In the genomic region with DNA sequence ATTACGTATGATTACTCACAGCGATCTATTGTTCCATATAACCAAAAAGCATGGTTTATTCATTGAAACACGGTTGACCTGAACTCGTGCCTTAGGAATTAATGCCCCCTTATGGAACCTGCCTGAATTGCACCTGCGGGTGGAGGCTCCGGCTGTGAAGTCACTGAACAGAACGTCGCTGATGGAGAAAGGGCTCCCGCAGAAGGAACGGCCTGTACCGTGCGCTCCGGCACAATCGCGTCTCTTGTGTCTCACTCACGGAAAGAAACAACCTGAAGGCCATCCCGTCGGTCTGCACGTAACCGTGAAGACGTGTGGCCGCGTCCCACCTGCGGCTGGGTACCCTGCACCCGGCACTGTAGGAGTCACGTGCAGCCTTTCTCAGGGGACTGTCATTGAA, we compare ENCODE assay signal across 8 cellular contexts.
DNase-seq lines count a peak whose midpoint lies in the region; ATAC-seq, FAIRE-seq and TF ChIP-seq lines count a peak whose summit lies in the region.

No MANE protein-coding gene starts in this region.

- ATAC-seq in activated B cell treated with CpG ODN at 0.5 μM for 24 hours (ENCODE audit: low read depth) (peak; percentile 43), left colon (peak; percentile 73)
- ATAC-seq in activated T-helper 17 cell treated with anti-CD3 and anti-CD28 coated beads, Interleukin-2, amount 50 U/mL, for 72 hours (replicated peaks): no peak

- intact Hi-C loops in activated B cell treated with CpG ODN at 0.5 μM for 24 hours (cut with micrococcal nuclease): loop anchor here (1.0 to 10.0 kb wide), 4 partner anchors 115 to 616 kb away; a partner anchor contains a TSS
- intact Hi-C loops in left colon (cut with DNase I, micrococcal nuclease): loop anchor here (5.0 kb wide), 2 partner anchors 113 to 147 kb away; no protein-coding TSS in a partner anchor

- no peak for TF ChIP-seq POLR2A in GM12892 (IDR thresholded peaks at IDR 0.05; ENCODE audit: low read depth, low read length)

- H3K27ac ChIP-seq in AG04450 (ENCODE audit: low read depth, low read length) (no peak overlapping the region), caudate nucleus (ENCODE audit: low read depth, low read length) (no peak overlapping the region)

- peaks cover 6% of the 10 kb centered on the region; the same call in 1 of the 2 replicates for H3K9me3 ChIP-seq in AG04450 (ENCODE audit: control insufficient read depth, insufficient read depth, low read length)

- peaks cover 19% of the 10 kb centered on the region for H3K4me1 Mint-ChIP-seq in activated B cell treated with CpG ODN at 0.5 μM for 24 hours
- H3K4me1 Mint-ChIP-seq in activated T-helper 17 cell treated with anti-CD3 and anti-CD28 coated beads, Interleukin-2, amount 50 U/mL, for 72 hours: peaks cover 16% of the 10 kb centered on the region

- POLR2A ChIA-PET in AG04450 (lab: Yijun Ruan, JAX) (no interaction called here), activated B cell treated with CpG ODN at 0.5 μM for 24 hours (lab: Charles Lee) (no interaction called here)

- H3K27me3 Mint-ChIP-seq in activated B cell treated with CpG ODN at 0.5 μM for 24 hours: no peaks in the 10 kb centered on the region
- H3K27me3 Mint-ChIP-seq in activated T-helper 17 cell treated with anti-CD3 and anti-CD28 coated beads, Interleukin-2, amount 50 U/mL, for 72 hours: no peaks in the 10 kb centered on the region

- H3K27me3 ChIP-seq in AG04450 (ENCODE audit: control insufficient read depth, insufficient read depth, low read length): peaks cover 32% of the 10 kb centered on the region

- no peak overlapping the region for H3K4me3 Mint-ChIP-seq in activated B cell treated with CpG ODN at 0.5 μM for 24 hours
- no peak overlapping the region for H3K4me3 Mint-ChIP-seq in activated T-helper 17 cell treated with anti-CD3 and anti-CD28 coated beads, Interleukin-2, amount 50 U/mL, for 72 hours

- no peak overlapping the region for H3K4me3 ChIP-seq in AG04450 (ENCODE audit: low read depth, low read length)

- H3K36me3 Mint-ChIP-seq in activated B cell treated with CpG ODN at 0.5 μM for 24 hours (ENCODE audit: low read depth): peaks cover 35% of the 10 kb centered on the region
- H3K36me3 Mint-ChIP-seq in activated T-helper 17 cell treated with anti-CD3 and anti-CD28 coated beads, Interleukin-2, amount 50 U/mL, for 72 hours (ENCODE audit: low read depth): peaks cover 55% of the 10 kb centered on the region

- H3K9me3 Mint-ChIP-seq in activated B cell treated with CpG ODN at 0.5 μM for 24 hours: no peaks in the 10 kb centered on the region
- no peaks in the 10 kb centered on the region for H3K9me3 Mint-ChIP-seq in activated T-helper 17 cell treated with anti-CD3 and anti-CD28 coated beads, Interleukin-2, amount 50 U/mL, for 72 hours

- DNase-seq in AG04450 (ENCODE audit: low read depth, low spot score) (peak; percentile 15), GM12892 (ENCODE audit: insufficient read length) (peak; percentile 71), NCI-H1105 treated with DMSO at 0.1 percent for 48 hours (lab: John Stamatoyannopoulos, UW) (peak; percentile 24), activated B cell treated with CpG ODN at 0.5 μM for 24 hours (peak; percentile 54), caudate nucleus (lab: John Stamatoyannopoulos, UW) (peak in 31 of 61 donors; percentile 4 to 63 (median 39)), left colon (peak; percentile 38 to 65)
- peak; percentile 62 to 65 for DNase-seq in stimulated activated CD4-positive, alpha-beta T cell treated with anti-CD3 and anti-CD28 coated beads, Interleukin-4, amount 100 ng/mL, for 48 hours (ENCODE audit: low read depth in 2 of 2)

- no peak for FAIRE-seq in GM12892 (lab: Jason Lieb, UNC)

- CTCF ChIA-PET in AG04450 (lab: Charles Lee): interaction anchor here (1.3 to 5.4 kb wide), 3 partner anchors 9 to 148 kb away, joined by 3 to 68 read pairs (median 3); no protein-coding TSS in a partner anchor
- CTCF ChIA-PET in activated B cell treated with CpG ODN at 0.5 μM for 24 hours (lab: Charles Lee): interaction anchor here (0.9 to 6.9 kb wide), 6 partner anchors 93 to 149 kb away, joined by 3 to 99 read pairs (median 8); a partner anchor contains a TSS

- TF ChIP-seq CTCF in AG04450 (IDR thresholded peaks at IDR 0.05; ENCODE audit: low read depth, low read length) (peak; percentile 89), activated B cell treated with CpG ODN at 0.5 μM for 24 hours (IDR thresholded peaks at IDR 0.05) (peak; percentile 27)

- H3K27ac Mint-ChIP-seq in activated B cell treated with CpG ODN at 0.5 μM for 24 hours: no peak overlapping the region
- H3K27ac Mint-ChIP-seq in activated T-helper 17 cell treated with anti-CD3 and anti-CD28 coated beads, Interleukin-2, amount 50 U/mL, for 72 hours: no peak overlapping the region

Comparison
In these comparisons a context has a peak if more than half of its experiments do, and no peak if none do; other contexts are left out.
1. DNase-seq: peak in every context shown above with its lines; median percentile 71 in GM12892; 64 in stimulated activated CD4-positive, alpha-beta T cell treated with anti-CD3 and anti-CD28 coated beads, Interleukin-4, amount 100 ng/mL, for 48 hours; 54 in activated B cell treated with CpG ODN at 0.5 μM for 24 hours; 52 in left colon; 39 in caudate nucleus; 24 in NCI-H1105 treated with DMSO at 0.1 percent for 48 hours; 15 in AG04450.